Comparison of ENCODE assay signal across 18 cellular contexts in genomic region chr22:29165336-29166060, GRCh38. TPM values are rescaled to one million over a fixed set of nuclear protein-coding genes. Genes with fewer than 3 reads are reported as not detected.
"Had no signal": no experiment of that assay in that cellular context is flagged by ENCODE, and none has a peak within 500 bp of the region (broad histone marks: within the 10 kb centered on the region; RNA-seq: fewer than 3 reads in every experiment).

No MANE protein-coding gene starts in this region.

- DNase-seq: activated CD4-positive, alpha-beta T cell treated with anti-CD3 and anti-CD28 coated beads, Interleukin-2, amount 50 U/mL, for 4 hours; activated T-cell treated with anti-CD3 and anti-CD28 coated beads for 4 hours; foreskin melanocyte; nephron progenitor cell; stimulated activated CD4-positive, alpha-beta T cell treated with anti-CD3 and anti-CD28 coated beads, Interleukin-2, amount 100 ng/mL, for 48 hours; stimulated activated naive CD8-positive, alpha-beta T cell treated with anti-CD3 and anti-CD28 coated beads, Interleukin-15, amount 100 ng/mL, for 72 hours; transverse colon had no signal

- H3K4me3 ChIP-seq: dorsolateral prefrontal cortex, left lung, prostate gland, right atrium auricular region, suprapubic skin, transverse colon had no signal

- H3K9me3 Mint-ChIP-seq: activated T-helper 1 cell treated with anti-CD3 and anti-CD28 coated beads, Interleukin-12 subunit alpha, Interleukin-12 subunit beta, Interleukin-2, Interleukin-4 antibody, amounts not matched to agents 30 ng/mL and 10 ng/mL and 1 ng/mL, durations not matched to agents 14 hours and 24 hours and 36 hours; mesothelial cell of epicardium; nephron progenitor cell; stimulated activated naive CD8-positive, alpha-beta T cell treated with anti-CD3 and anti-CD28 coated beads, Interleukin-15, amount 100 ng/mL, for 72 hours had no signal

- H3K27ac Mint-ChIP-seq: activated naive CD8-positive, alpha-beta T cell; activated T-helper 1 cell treated with anti-CD3 and anti-CD28 coated beads, Interleukin-12 subunit alpha, Interleukin-12 subunit beta, Interleukin-2, Interleukin-4 antibody, amounts not matched to agents 30 ng/mL and 10 ng/mL and 1 ng/mL, durations not matched to agents 14 hours and 24 hours and 36 hours; mesothelial cell of epicardium; nephron progenitor cell had no signal

- H3K27ac ChIP-seq: dorsolateral prefrontal cortex, left lung, prostate gland, right atrium auricular region, suprapubic skin, transverse colon had no signal

- H3K27me3 ChIP-seq: dorsolateral prefrontal cortex, left lung, right atrium auricular region, suprapubic skin, transverse colon had no signal

- FAIRE-seq: keratinocyte, TTC549 had no signal

- H3K9me3 ChIP-seq: left lung, prostate gland, right atrium auricular region, suprapubic skin, transverse colon had no signal

- H3K4me1 Mint-ChIP-seq: mesothelial cell of epicardium had no signal

- H3K4me3 Mint-ChIP-seq: activated naive CD8-positive, alpha-beta T cell; activated T-helper 1 cell treated with anti-CD3 and anti-CD28 coated beads, Interleukin-12 subunit alpha, Interleukin-12 subunit beta, Interleukin-2, Interleukin-4 antibody, amounts not matched to agents 30 ng/mL and 10 ng/mL and 1 ng/mL, durations not matched to agents 14 hours and 24 hours and 36 hours; mesothelial cell of epicardium; nephron progenitor cell had no signal

- ATAC-seq: left lung; stimulated activated naive CD8-positive, alpha-beta T cell treated with anti-CD3 and anti-CD28 coated beads, Interleukin-15, amount 100 ng/mL, for 72 hours had no signal

- H3K4me1 ChIP-seq: prostate gland, right atrium auricular region, suprapubic skin, transverse colon had no signal

- H3K36me3 ChIP-seq: left lung, prostate gland, right atrium auricular region, suprapubic skin, transverse colon had no signal

- H3K36me3 Mint-ChIP-seq: activated naive CD8-positive, alpha-beta T cell; mesothelial cell of epicardium had no signal

RNA-seq across cellular contexts. Expression of gene EMID1, which starts 40.2 kb away (rescaled TPM):
- total RNA-seq: activated T-helper 1 cell treated with anti-CD3 and anti-CD28 coated beads, Interleukin-12 subunit alpha, Interleukin-12 subunit beta, Interleukin-2, Interleukin-4 antibody, amounts not matched to agents 30 ng/mL and 10 ng/mL and 1 ng/mL, durations not matched to agents 14 hours and 24 hours and 36 hours; bronchial epithelial cell had no signal
- polyA plus RNA-seq: keratinocyte had no signal
